Comparison of ENCODE assay signal across 8 cellular contexts in the genomic region with DNA sequence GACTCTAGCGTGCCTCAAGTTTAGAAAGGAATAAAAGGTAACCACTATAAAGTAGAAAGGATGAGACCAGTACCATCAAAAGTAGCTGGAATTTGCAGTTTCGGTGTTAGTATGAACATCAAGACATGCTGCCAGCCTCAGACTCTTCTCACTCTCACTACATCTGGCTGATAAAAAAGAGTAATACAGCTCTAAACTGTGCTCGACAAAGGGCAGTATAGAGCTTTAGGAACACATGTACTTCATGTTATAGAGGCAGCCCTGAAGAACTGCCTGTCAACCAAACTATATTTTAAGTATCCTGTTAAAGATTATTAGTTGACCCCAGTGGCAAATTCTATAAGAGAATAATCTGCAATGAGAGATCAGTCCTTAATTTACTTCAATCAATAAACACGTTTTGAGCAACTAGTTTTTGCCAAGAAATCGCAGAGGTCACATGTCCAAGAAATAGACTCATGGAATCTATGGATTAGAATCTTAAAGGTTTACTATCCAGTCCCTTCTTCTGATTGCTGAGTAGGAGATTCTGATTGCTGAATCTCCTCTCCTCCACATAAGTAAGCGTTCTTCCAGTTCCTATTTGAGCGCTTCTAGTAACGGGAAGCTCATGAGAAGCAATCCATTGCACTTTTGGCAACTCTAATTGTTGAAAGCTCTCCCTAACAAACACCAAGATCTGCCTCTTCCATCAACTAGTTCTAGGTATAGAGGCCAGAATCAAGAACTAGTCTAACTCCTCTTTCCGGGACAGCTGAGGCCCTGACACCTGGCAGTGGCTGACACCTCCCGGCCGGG. TPM values are rescaled to one million over a fixed set of nuclear protein-coding genes. Genes with fewer than 3 reads are reported as not detected.
DNase-seq lines count a peak whose midpoint lies in the region; ATAC-seq and TF ChIP-seq lines count a peak whose summit lies in the region.

No MANE protein-coding gene starts in this region.

- peak; percentile 3 for ATAC-seq in HG03196 (IDR thresholded peaks at IDR 0.05; ENCODE audit: unreplicated experiment)
- ATAC-seq in stimulated activated effector memory CD8-positive, alpha-beta T cell treated with anti-CD3 and anti-CD28 coated beads, Interleukin-12 subunit alpha, Interleukin-12 subunit beta, amount 100 ng/mL, for 72 hours: no peak

- peak overlapping the region; percentile 85 for H3K4me3 Mint-ChIP-seq in activated T-helper 1 cell treated with anti-CD3 and anti-CD28 coated beads, Interleukin-12 subunit alpha, Interleukin-12 subunit beta, Interleukin-2, Interleukin-4 antibody, amounts not matched to agents 30 ng/mL and 10 ng/mL and 1 ng/mL, durations not matched to agents 14 hours and 24 hours and 36 hours
- peak overlapping the region; percentile 86 for H3K4me3 Mint-ChIP-seq in stimulated activated effector memory CD8-positive, alpha-beta T cell treated with anti-CD3 and anti-CD28 coated beads, Interleukin-12 subunit alpha, Interleukin-12 subunit beta, amount 100 ng/mL, for 72 hours

- H3K27me3 Mint-ChIP-seq in activated T-helper 1 cell treated with anti-CD3 and anti-CD28 coated beads, Interleukin-12 subunit alpha, Interleukin-12 subunit beta, Interleukin-2, Interleukin-4 antibody, amounts not matched to agents 30 ng/mL and 10 ng/mL and 1 ng/mL, durations not matched to agents 14 hours and 24 hours and 36 hours (ENCODE audit: insufficient read depth): no peaks in the 10 kb centered on the region

- peak overlapping the region; percentile 54 for H3K9ac ChIP-seq in iPS-15b (ENCODE audit: low read depth, low read length)

- intact Hi-C loops in activated T-helper 1 cell treated with anti-CD3 and anti-CD28 coated beads, Interleukin-12 subunit alpha, Interleukin-12 subunit beta, Interleukin-2, Interleukin-4 antibody, amounts not matched to agents 30 ng/mL and 10 ng/mL and 1 ng/mL, durations not matched to agents 14 hours and 24 hours and 36 hours (cut with micrococcal nuclease): loop anchor here (2.0 to 5.0 kb wide), 7 partner anchors 209 to 561 kb away; a partner anchor contains a TSS

- H3K27me3 ChIP-seq in iPS-15b (ENCODE audit: control insufficient read depth, insufficient read depth, low read length): peaks cover 38% of the 10 kb centered on the region

- H3K4me3 ChIP-seq in GM12875 (ENCODE audit: low read depth, low read length) (peak overlapping the region; percentile 85), iPS-15b (ENCODE audit: low read depth, low read length) (peak overlapping the region; percentile 78)

- TF ChIP-seq CTCF in GM12875 (IDR thresholded peaks at IDR 0.05; ENCODE audit: borderline replicate concordance, insufficient read depth, low read depth, low read length): no peak

- no peaks in the 10 kb centered on the region for H3K9me3 ChIP-seq in iPS-15b (ENCODE audit: control insufficient read depth, insufficient read depth, low read length)

- H3K4me1 Mint-ChIP-seq in activated T-helper 1 cell treated with anti-CD3 and anti-CD28 coated beads, Interleukin-12 subunit alpha, Interleukin-12 subunit beta, Interleukin-2, Interleukin-4 antibody, amounts not matched to agents 30 ng/mL and 10 ng/mL and 1 ng/mL, durations not matched to agents 14 hours and 24 hours and 36 hours (ENCODE audit: low read depth): peaks cover 54% of the 10 kb centered on the region
- peaks cover 48% of the 10 kb centered on the region for H3K4me1 Mint-ChIP-seq in stimulated activated effector memory CD8-positive, alpha-beta T cell treated with anti-CD3 and anti-CD28 coated beads, Interleukin-12 subunit alpha, Interleukin-12 subunit beta, amount 100 ng/mL, for 72 hours

- DNase-seq in activated T-helper 1 cell treated with anti-CD3 and anti-CD28 coated beads, Interleukin-12 subunit alpha, Interleukin-12 subunit beta, Interleukin-2, Interleukin-4 antibody, amounts not matched to agents 30 ng/mL and 10 ng/mL and 1 ng/mL, durations not matched to agents 14 hours and 24 hours and 36 hours (ENCODE audit: low spot score): no peak
- DNase-seq in stimulated activated effector memory CD8-positive, alpha-beta T cell treated with anti-CD3 and anti-CD28 coated beads, Interleukin-12 subunit alpha, Interleukin-12 subunit beta, amount 100 ng/mL, for 72 hours (ENCODE audit: low spot score in 2 of 2): no peak
- DNase-seq in 8988T: no peak
- DNase-seq in GF-D8 (lab: John Stamatoyannopoulos, UW): no peak
- no peak for DNase-seq in NCI-H146 (lab: John Stamatoyannopoulos, UW)

- H3K36me3 Mint-ChIP-seq in activated T-helper 1 cell treated with anti-CD3 and anti-CD28 coated beads, Interleukin-12 subunit alpha, Interleukin-12 subunit beta, Interleukin-2, Interleukin-4 antibody, amounts not matched to agents 30 ng/mL and 10 ng/mL and 1 ng/mL, durations not matched to agents 14 hours and 24 hours and 36 hours (ENCODE audit: low read depth): peaks cover 19% of the 10 kb centered on the region
- H3K36me3 Mint-ChIP-seq in stimulated activated effector memory CD8-positive, alpha-beta T cell treated with anti-CD3 and anti-CD28 coated beads, Interleukin-12 subunit alpha, Interleukin-12 subunit beta, amount 100 ng/mL, for 72 hours: peaks cover 30% of the 10 kb centered on the region

- peaks cover 9% of the 10 kb centered on the region for H3K4me1 ChIP-seq in iPS-15b (ENCODE audit: control insufficient read depth, insufficient read depth, low read length)

- no peaks in the 10 kb centered on the region for H3K9me3 Mint-ChIP-seq in activated T-helper 1 cell treated with anti-CD3 and anti-CD28 coated beads, Interleukin-12 subunit alpha, Interleukin-12 subunit beta, Interleukin-2, Interleukin-4 antibody, amounts not matched to agents 30 ng/mL and 10 ng/mL and 1 ng/mL, durations not matched to agents 14 hours and 24 hours and 36 hours
- no peaks in the 10 kb centered on the region for H3K9me3 Mint-ChIP-seq in stimulated activated effector memory CD8-positive, alpha-beta T cell treated with anti-CD3 and anti-CD28 coated beads, Interleukin-12 subunit alpha, Interleukin-12 subunit beta, amount 100 ng/mL, for 72 hours

- peak overlapping the region; percentile 84 for H3K27ac Mint-ChIP-seq in activated T-helper 1 cell treated with anti-CD3 and anti-CD28 coated beads, Interleukin-12 subunit alpha, Interleukin-12 subunit beta, Interleukin-2, Interleukin-4 antibody, amounts not matched to agents 30 ng/mL and 10 ng/mL and 1 ng/mL, durations not matched to agents 14 hours and 24 hours and 36 hours
- H3K27ac Mint-ChIP-seq in stimulated activated effector memory CD8-positive, alpha-beta T cell treated with anti-CD3 and anti-CD28 coated beads, Interleukin-12 subunit alpha, Interleukin-12 subunit beta, amount 100 ng/mL, for 72 hours: peak overlapping the region; percentile 91

- no peaks in the 10 kb centered on the region for H3K36me3 ChIP-seq in iPS-15b (ENCODE audit: control insufficient read depth, insufficient read depth, low read length)

RNA-seq across cellular contexts. Expression of a gene that starts 0.9 kb away (rescaled TPM):
- total RNA-seq in activated T-helper 1 cell treated with anti-CD3 and anti-CD28 coated beads, Interleukin-12 subunit alpha, Interleukin-12 subunit beta, Interleukin-2, Interleukin-4 antibody, amounts not matched to agents 30 ng/mL and 10 ng/mL and 1 ng/mL, durations not matched to agents 14 hours and 24 hours and 36 hours: 10.6 and 11.3 TPM in 2 replicates
